In genomic region chr2:10438688-10439087, GRCh38 we compare ENCODE assay signal across 1 cellular context.
TF ChIP-seq lines count a peak whose summit lies in the region.

No MANE protein-coding gene starts in this region.

TF ChIP-seq in H1, 55 proteins besides CTCF, POLR2A, EP300 and RAD21:
- TF ChIP-seq POLR2AphosphoS5 (IDR thresholded peaks at IDR 0.05; ENCODE audit: low read depth, low read length) (0 out of 2 replicates have a peak, but pooled peaks have one; percentile 16), KDM5A (IDR thresholded peaks at IDR 0.05; ENCODE audit: low read length) (no peak), SP1 (IDR thresholded peaks at IDR 0.05; ENCODE audit: low read depth, low read length) (no peak), SP4 (IDR thresholded peaks at IDR 0.05; ENCODE audit: low read length) (no peak)
